In genomic region chr15:91152896-91153581, GRCh38 we compare ENCODE assay signal across 1 cellular context.
TF ChIP-seq lines count a peak whose summit lies in the region.

No MANE protein-coding gene starts in this region.

TF ChIP-seq in HepG2, 621 proteins besides CTCF, POLR2A, EP300 and RAD21 (continued from another document):
- TF ChIP-seq ZNF691 (CRISPR knock-in tag; IDR thresholded peaks at IDR 0.05; ENCODE audit: borderline replicate concordance, low read depth): no peak
- TF ChIP-seq CBX1 (IDR thresholded peaks at IDR 0.05; ENCODE audit: low read depth): no peak
- TF ChIP-seq DNMT3B (CRISPR knock-in tag; conservative IDR thresholded peaks at IDR 0.05): no peak
